In genomic region chr10:67851229-67851628, GRCh38 we compare ENCODE assay signal across 22 cellular contexts. TPM values are rescaled to one million over a fixed set of nuclear protein-coding genes. Genes with fewer than 3 reads are reported as not detected.
A peak's percentile ranks its signal among the peaks of the same experiment; 100 is the strongest.
DNase-seq lines count a peak whose midpoint lies in the region; ATAC-seq and TF ChIP-seq lines count a peak whose summit lies in the region.
"Had no signal": no experiment of that assay in that cellular context is flagged by ENCODE, and none has a peak within 500 bp of the region (broad histone marks: within the 10 kb centered on the region; RNA-seq: fewer than 3 reads in every experiment).

No MANE protein-coding gene starts in this region.

- no peaks in the 10 kb centered on the region for H3K27me3 Mint-ChIP-seq in activated naive CD4-positive, alpha-beta T cell treated with anti-CD3 and anti-CD28 coated beads, Interleukin-2, amount 50 U/mL, for 24 hours
- no peaks in the 10 kb centered on the region for H3K27me3 Mint-ChIP-seq in activated T-helper 17 cell treated with anti-CD3 and anti-CD28 coated beads, Interleukin-2, amount 50 U/mL, for 72 hours
- no peaks in the 10 kb centered on the region for H3K27me3 Mint-ChIP-seq in mesothelial cell of epicardium (ENCODE audit: low read depth)

- DNase-seq in activated naive CD4-positive, alpha-beta T cell treated with anti-CD3 and anti-CD28 coated beads, Interleukin-2, amount 50 U/mL, for 72 hours (ENCODE audit: low spot score in 2 of 2) = no peak
- DNase-seq in mesothelial cell of epicardium (ENCODE audit: low spot score in 2 of 2, unreplicated experiment in 2 of 2) = no peak
- DNase-seq in H4 (ENCODE audit: low spot score) = no peak
- no peak for DNase-seq in WERI-Rb-1
- DNase-seq: activated T-cell treated with anti-CD3 and anti-CD28 coated beads, Interleukin-2, amount 50 U/mL, for 4 hours; adrenal gland; C1 segment of cervical spinal cord; kidney glomerular epithelial cell; NCI-H1092 treated with DMSO at 0.1 percent for 48 hours; NCI-H2081; NCI-H446; OCI-M1; Right ventricle myocardium superior; upper lobe of right lung had no signal

- H3K36me3 Mint-ChIP-seq in activated naive CD4-positive, alpha-beta T cell treated with anti-CD3 and anti-CD28 coated beads, Interleukin-2, amount 50 U/mL, for 24 hours = peaks cover 4% of the 10 kb centered on the region
- peaks cover 11 to 29% of the 10 kb centered on the region in 2 donors for H3K36me3 Mint-ChIP-seq in activated naive CD4-positive, alpha-beta T cell treated with anti-CD3 and anti-CD28 coated beads, Interleukin-2, amount 50 U/mL, for 72 hours
- H3K36me3 Mint-ChIP-seq in activated T-helper 17 cell treated with anti-CD3 and anti-CD28 coated beads, Interleukin-2, amount 50 U/mL, for 72 hours (ENCODE audit: low read depth) = no peaks in the 10 kb centered on the region
- H3K36me3 Mint-ChIP-seq in mesothelial cell of epicardium = no peaks in the 10 kb centered on the region

- no peak for ATAC-seq in activated naive CD4-positive, alpha-beta T cell treated with anti-CD3 and anti-CD28 coated beads, Interleukin-2, amount 50 U/mL, for 72 hours
- ATAC-seq in activated T-helper 17 cell treated with anti-CD3 and anti-CD28 coated beads, Interleukin-2, amount 50 U/mL, for 72 hours (replicated peaks) = no peak
- ATAC-seq in HG02678 (IDR thresholded peaks at IDR 0.05; ENCODE audit: unreplicated experiment) = no peak
- ATAC-seq: activated T-cell treated with anti-CD3 and anti-CD28 coated beads, Interleukin-2, amount 50 U/mL, for 4 hours; HepG2; right lobe of liver; upper lobe of right lung had no signal

- H3K36me3 ChIP-seq in WERI-Rb-1 = no peaks in the 10 kb centered on the region
- H3K36me3 ChIP-seq: adrenal gland, breast epithelium, right lobe of liver, upper lobe of right lung had no signal

- H3K27ac ChIP-seq in WERI-Rb-1 = no peak overlapping the region
- H3K27ac ChIP-seq: adrenal gland, breast epithelium, parathyroid adenoma, right lobe of liver, upper lobe of right lung had no signal

- peak overlapping the region; percentile 33 for H3K4me3 Mint-ChIP-seq in activated naive CD4-positive, alpha-beta T cell treated with anti-CD3 and anti-CD28 coated beads, Interleukin-2, amount 50 U/mL, for 24 hours
- H3K4me3 Mint-ChIP-seq in activated T-helper 17 cell treated with anti-CD3 and anti-CD28 coated beads, Interleukin-2, amount 50 U/mL, for 72 hours = peak overlapping the region; percentile 88
- peak overlapping the region; percentile 88 for H3K4me3 Mint-ChIP-seq in mesothelial cell of epicardium

- H3K27ac Mint-ChIP-seq in activated naive CD4-positive, alpha-beta T cell treated with anti-CD3 and anti-CD28 coated beads, Interleukin-2, amount 50 U/mL, for 24 hours = peak overlapping the region; percentile 77
- H3K27ac Mint-ChIP-seq in activated naive CD4-positive, alpha-beta T cell treated with anti-CD3 and anti-CD28 coated beads, Interleukin-2, amount 50 U/mL, for 72 hours = no peak overlapping the region
- peak overlapping the region; percentile 93 for H3K27ac Mint-ChIP-seq in activated T-helper 17 cell treated with anti-CD3 and anti-CD28 coated beads, Interleukin-2, amount 50 U/mL, for 72 hours
- H3K27ac Mint-ChIP-seq in mesothelial cell of epicardium = no peak overlapping the region

- H3K27me3 ChIP-seq in WERI-Rb-1 (ENCODE audit: insufficient read depth, low read depth, severe bottlenecking) = no peaks in the 10 kb centered on the region
- H3K27me3 ChIP-seq: adrenal gland, breast epithelium, right lobe of liver, upper lobe of right lung had no signal

- H3K4me1 Mint-ChIP-seq in activated naive CD4-positive, alpha-beta T cell treated with anti-CD3 and anti-CD28 coated beads, Interleukin-2, amount 50 U/mL, for 24 hours = peaks cover 13% of the 10 kb centered on the region
- peaks cover 13% of the 10 kb centered on the region for H3K4me1 Mint-ChIP-seq in activated T-helper 17 cell treated with anti-CD3 and anti-CD28 coated beads, Interleukin-2, amount 50 U/mL, for 72 hours
- peaks cover 14% of the 10 kb centered on the region for H3K4me1 Mint-ChIP-seq in mesothelial cell of epicardium

- TF ChIP-seq CTCF in mesothelial cell of epicardium (IDR thresholded peaks at IDR 0.05; ENCODE audit: unreplicated experiment) = no peak
- no peak for TF ChIP-seq CTCF in WERI-Rb-1 (IDR thresholded peaks at IDR 0.05; ENCODE audit: low read depth, low read length)

- no peak overlapping the region for H3K4me3 ChIP-seq in WERI-Rb-1 (ENCODE audit: low read depth, low read length)
- H3K4me3 ChIP-seq: adrenal gland, breast epithelium, coronary artery, right lobe of liver, upper lobe of right lung had no signal

- no peaks in the 10 kb centered on the region for H3K9me3 ChIP-seq in WERI-Rb-1 (ENCODE audit: severe bottlenecking)
- H3K9me3 ChIP-seq: adrenal gland, breast epithelium, right lobe of liver, upper lobe of right lung had no signal

- no peaks in the 10 kb centered on the region for H3K9me3 Mint-ChIP-seq in activated naive CD4-positive, alpha-beta T cell treated with anti-CD3 and anti-CD28 coated beads, Interleukin-2, amount 50 U/mL, for 24 hours
- H3K9me3 Mint-ChIP-seq in activated naive CD4-positive, alpha-beta T cell treated with anti-CD3 and anti-CD28 coated beads, Interleukin-2, amount 50 U/mL, for 72 hours = no peaks in the 10 kb centered on the region
- no peaks in the 10 kb centered on the region for H3K9me3 Mint-ChIP-seq in activated T-helper 17 cell treated with anti-CD3 and anti-CD28 coated beads, Interleukin-2, amount 50 U/mL, for 72 hours
- H3K9me3 Mint-ChIP-seq in mesothelial cell of epicardium = no peaks in the 10 kb centered on the region
- H3K9me3 Mint-ChIP-seq: activated T-cell treated with anti-CD3 and anti-CD28 coated beads, Interleukin-2, amount 50 U/mL, for 4 hours had no signal

RNA-seq across cellular contexts. Expression of gene DNAJC12, which starts 13.2 kb away (rescaled TPM):
- 10 to 100 TPM in 1 of 2 donors, under 1 TPM in 1; 0.68 to 37.3 TPM for total RNA-seq in activated naive CD4-positive, alpha-beta T cell treated with anti-CD3 and anti-CD28 coated beads, Interleukin-2, amount 50 U/mL, for 72 hours
- total RNA-seq in activated T-helper 17 cell treated with anti-CD3 and anti-CD28 coated beads, Interleukin-2, amount 50 U/mL, for 72 hours = 1 to 10 TPM; 2.6 to 3.7 TPM
- total RNA-seq in mesothelial cell of epicardium = 8.6 to 9.3 TPM (median 9.2 TPM) in 3 replicates
- 18.2 and 20.0 TPM in 2 replicates for total RNA-seq in H4 (2014; rRNA removed; shearing (Covaris generic))

RNA-seq across cellular contexts. Expression of gene SIRT1, which starts 33.2 kb away (rescaled TPM):
- 10 to 100 TPM; 15.4 to 39.8 TPM for total RNA-seq in activated naive CD4-positive, alpha-beta T cell treated with anti-CD3 and anti-CD28 coated beads, Interleukin-2, amount 50 U/mL, for 72 hours
- 10 to 100 TPM; 24.0 to 30.7 TPM for total RNA-seq in activated T-helper 17 cell treated with anti-CD3 and anti-CD28 coated beads, Interleukin-2, amount 50 U/mL, for 72 hours
- total RNA-seq in mesothelial cell of epicardium = 25.2 to 28.4 TPM (median 26.2 TPM) in 3 replicates
- total RNA-seq in H4 (2014; rRNA removed; shearing (Covaris generic)) = 10.8 and 14.0 TPM in 2 replicates

Comparison
In these comparisons a context has a peak if more than half of its experiments do, and no peak if none do; other contexts are left out.
1. H3K27ac Mint-ChIP-seq: peak in activated naive CD4-positive, alpha-beta T cell treated with anti-CD3 and anti-CD28 coated beads, Interleukin-2, amount 50 U/mL, for 24 hours (single experiment) and activated T-helper 17 cell treated with anti-CD3 and anti-CD28 coated beads, Interleukin-2, amount 50 U/mL, for 72 hours (single experiment); none in activated naive CD4-positive, alpha-beta T cell treated with anti-CD3 and anti-CD28 coated beads, Interleukin-2, amount 50 U/mL, for 72 hours (0 of 2) and mesothelial cell of epicardium (single experiment).
2. H3K4me3 Mint-ChIP-seq: peak in every context shown above with its lines; median percentile 88 in activated T-helper 17 cell treated with anti-CD3 and anti-CD28 coated beads, Interleukin-2, amount 50 U/mL, for 72 hours; 88 in mesothelial cell of epicardium; 33 in activated naive CD4-positive, alpha-beta T cell treated with anti-CD3 and anti-CD28 coated beads, Interleukin-2, amount 50 U/mL, for 24 hours.